2 cellular contexts compared by ENCODE assay signal in the genomic region with DNA sequence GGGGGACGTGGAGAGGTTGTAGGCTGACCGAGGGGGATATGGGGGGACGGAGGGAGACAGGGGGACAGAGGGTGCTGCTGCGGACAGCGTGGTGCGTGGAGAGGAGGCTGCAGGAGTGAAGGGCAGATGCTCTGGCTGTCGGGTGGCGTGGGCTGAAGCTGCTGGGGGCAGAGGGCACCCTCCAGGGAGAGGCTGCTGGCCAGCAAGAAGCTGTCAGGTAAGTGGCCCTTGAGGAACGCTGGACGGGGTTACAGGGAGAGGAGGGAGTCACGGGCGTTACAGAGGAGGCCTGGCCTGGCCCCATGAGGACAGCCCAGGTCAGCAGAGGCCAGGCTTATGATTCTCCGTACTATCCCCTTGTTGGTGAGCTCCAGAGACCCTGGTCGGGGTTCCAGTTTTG.
TF ChIP-seq lines count a peak whose summit lies in the region.

No MANE protein-coding gene starts in this region.

TF ChIP-seq in HEK293, 187 proteins besides CTCF, POLR2A, EP300 and RAD21:
- TF ChIP-seq ZBTB10 (tag by site-specific recombination; IDR thresholded peaks at IDR 0.05): peak; percentile 72
- TF ChIP-seq, protein P1, sequence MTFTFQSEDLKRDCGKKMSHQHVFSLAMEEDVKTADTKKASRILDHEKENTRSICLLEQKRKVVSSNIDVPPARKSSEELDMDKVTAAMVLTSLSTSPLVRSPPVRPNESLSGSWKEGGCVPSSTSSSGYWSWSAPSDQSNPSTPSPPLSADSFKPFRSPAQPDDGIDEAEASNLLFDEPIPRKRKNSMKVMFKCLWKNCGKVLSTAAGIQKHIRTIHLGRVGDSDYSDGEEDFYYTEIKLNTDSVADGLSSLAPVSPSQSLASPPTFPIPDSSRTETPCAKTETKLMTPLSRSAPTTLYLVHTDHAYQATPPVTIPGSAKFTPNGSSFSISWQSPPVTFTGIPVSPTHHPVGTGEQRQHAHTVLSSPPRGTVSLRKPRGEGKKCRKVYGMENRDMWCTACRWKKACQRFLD (tag by site-specific recombination; IDR thresholded peaks at IDR 0.05): no peak

TF ChIP-seq in K562, 482 proteins besides CTCF, POLR2A, EP300 and RAD21:
- TF ChIP-seq NFYB (IDR thresholded peaks at IDR 0.05; ENCODE audit: extremely low read depth, insufficient read length) (no peak), IRF9 (tag; IDR thresholded peaks at IDR 0.05) (no peak), L3MBTL2 (IDR thresholded peaks at IDR 0.05) (no peak), CAMTA2 (CRISPR knock-in tag; conservative IDR thresholded peaks at IDR 0.05) (no peak), PREB (CRISPR knock-in tag; IDR thresholded peaks at IDR 0.05) (no peak), ZNF77 (CRISPR knock-in tag; IDR thresholded peaks at IDR 0.05) (no peak), NUFIP1 (IDR thresholded peaks at IDR 0.05; ENCODE audit: partially characterized antibody) (no peak), POLR3A (IDR thresholded peaks at IDR 0.05; ENCODE audit: borderline replicate concordance, extremely low read depth, insufficient read depth, insufficient read length) (no peak), TCFL5 (CRISPR knock-in tag; conservative IDR thresholded peaks at IDR 0.05) (no peak), RBM25 (IDR thresholded peaks at IDR 0.05; ENCODE audit: low read depth, low read length, severe bottlenecking) (no peak), GABPA (tag; conservative IDR thresholded peaks at IDR 0.05; ENCODE audit: low read depth) (no peak), CHCHD3 (CRISPR knock-in tag; IDR thresholded peaks at IDR 0.05) (no peak), ZNF668 (CRISPR knock-in tag; IDR thresholded peaks at IDR 0.05) (no peak), ARHGAP35 (IDR thresholded peaks at IDR 0.05; ENCODE audit: partially characterized antibody) (no peak), CBFA2T2 (conservative IDR thresholded peaks at IDR 0.05) (no peak), KDM1A (IDR thresholded peaks at IDR 0.05) (no peak), UBTF (IDR thresholded peaks at IDR 0.05; ENCODE audit: borderline replicate concordance in 1 of 2, low read depth in 2 of 2, low read length in 2 of 2) (no peak), MCM2 (IDR thresholded peaks at IDR 0.05; ENCODE audit: low read depth) (no peak)
